Comparison of ENCODE assay signal across 1 cellular context in genomic region chr6:79078057-79078969, GRCh38.
TF ChIP-seq lines count a peak whose summit lies in the region.

PHIP (minus strand) TSS chr6:79078254; CDS start chr6:79078068, 186 bp downstream.

TF ChIP-seq in IMR-90, 13 proteins besides CTCF, POLR2A, EP300 and RAD21 (continued from another document):
- no peak for TF ChIP-seq FOS (IDR thresholded peaks at IDR 0.05; ENCODE audit: low read depth, low read length)
